8 cellular contexts compared by ENCODE assay signal in genomic region chr19:48249502-48250014, GRCh38. TPM values are rescaled to one million over a fixed set of nuclear protein-coding genes. Genes with fewer than 3 reads are reported as not detected.
DNase-seq lines count a peak whose midpoint lies in the region; ATAC-seq and FAIRE-seq lines count a peak whose summit lies in the region.

No MANE protein-coding gene starts in this region.

- H3K4me1 Mint-ChIP-seq in IgD-negative memory B cell: peaks cover 46 to 65% (median 61%) of the 10 kb centered on the region in 3 donors

- H3K9me3 Mint-ChIP-seq in IgD-negative memory B cell: no peaks in the 10 kb centered on the region

- H3K27me3 Mint-ChIP-seq in IgD-negative memory B cell: no peaks in the 10 kb centered on the region

- DNase-seq in activated CD8-positive, alpha-beta memory T cell treated with anti-CD3 and anti-CD28 coated beads for 24 hours: peak; percentile 85
- peak in 22 of 42 donors; percentile 8 to 51 (median 21) for DNase-seq in head of caudate nucleus
- peak; percentile 77 for DNase-seq in stimulated activated CD4-positive, alpha-beta T cell treated with anti-CD3 and anti-CD28 coated beads, Interleukin-4, amount 100 ng/mL, for 1 hour
- no peak for DNase-seq in frontal cortex (ENCODE audit: low spot score in 2 of 2)
- DNase-seq in NCI-H1092 (lab: John Stamatoyannopoulos, UW): no peak

- H3K27ac Mint-ChIP-seq in IgD-negative memory B cell: peak overlapping the region; percentile 98 to 99 (median 99)

- FAIRE-seq in frontal cortex (lab: Jason Lieb, UNC): no peak

- H3K4me3 Mint-ChIP-seq in IgD-negative memory B cell: peak overlapping the region; percentile 92 to 99 (median 98)

- intact Hi-C loops in head of caudate nucleus (cut with DNase I): no loop called here

- ATAC-seq in GM18909 (IDR thresholded peaks at IDR 0.05; ENCODE audit: poor library complexity, unreplicated experiment): peak; percentile 61
- no peak for ATAC-seq in GM18873 (IDR thresholded peaks at IDR 0.05; ENCODE audit: low FRiP score, unreplicated experiment)

- H3K36me3 Mint-ChIP-seq in IgD-negative memory B cell: no peaks in the 10 kb centered on the region

RNA-seq across cellular contexts. Expression of gene CARD8, which starts 6.2 kb away (rescaled TPM):
- 85.7 TPM for polyA plus RNA-seq in IgD-negative memory B cell
- 12.6 TPM for total RNA-seq in frontal cortex

RNA-seq across cellular contexts. Expression of gene ZNF114, which starts 20.3 kb away (rescaled TPM):
- polyA plus RNA-seq in IgD-negative memory B cell: 0.30 TPM
- 6.9 TPM for total RNA-seq in frontal cortex

Comparison
In these comparisons a context has a peak if more than half of its experiments do, and no peak if none do; other contexts are left out.
1. DNase-seq: peak in activated CD8-positive, alpha-beta memory T cell treated with anti-CD3 and anti-CD28 coated beads for 24 hours (single experiment), head of caudate nucleus (22 of 42) and stimulated activated CD4-positive, alpha-beta T cell treated with anti-CD3 and anti-CD28 coated beads, Interleukin-4, amount 100 ng/mL, for 1 hour (single experiment); none in frontal cortex (0 of 2) and NCI-H1092 (single experiment).